Comparison of ENCODE assay signal across 20 cellular contexts in genomic region chr5:137871571-137871970, GRCh38. TPM values are rescaled to one million over a fixed set of nuclear protein-coding genes. Genes with fewer than 3 reads are reported as not detected.
DNase-seq lines count a peak whose midpoint lies in the region; FAIRE-seq and TF ChIP-seq lines count a peak whose summit lies in the region.
"Had no signal": no experiment of that assay in that cellular context is flagged by ENCODE, and none has a peak within 500 bp of the region (broad histone marks: within the 10 kb centered on the region; RNA-seq: fewer than 3 reads in every experiment).

No MANE protein-coding gene starts in this region.

- H3K4me3 ChIP-seq in neural progenitor cell (no peak overlapping the region), kidney (ENCODE audit: low read length in 2 of 2) (no peak overlapping the region)
- H3K4me3 ChIP-seq: A549 had no signal

- no peaks in the 10 kb centered on the region for H3K36me3 Mint-ChIP-seq in neural progenitor cell
- H3K36me3 Mint-ChIP-seq: CD4-positive, alpha-beta memory T cell had no signal

- H3K9me3 ChIP-seq in neural progenitor cell (ENCODE audit: low read depth) (no peaks in the 10 kb centered on the region), kidney (ENCODE audit: control insufficient read depth in 1 of 2, low read length in 2 of 2) (no peaks in the 10 kb centered on the region)
- H3K9me3 ChIP-seq: A549, BE2C had no signal

- no peak overlapping the region for H2AFZ ChIP-seq in neural progenitor cell (replicated peaks)

- H3K27ac ChIP-seq in neural progenitor cell (no peak overlapping the region), substantia nigra (ENCODE audit: low read depth, low read length, poor library complexity, severe bottlenecking) (peak overlapping the region; percentile 3), kidney (ENCODE audit: low read depth in 2 of 2, low read length in 2 of 2) (no peak overlapping the region)
- H3K27ac ChIP-seq: A549, C4-2B, HL-60 had no signal

- H3K79me2 ChIP-seq in neural progenitor cell (ENCODE audit: low read depth), result no peaks in the 10 kb centered on the region

- no peaks in the 10 kb centered on the region for H3K27me3 ChIP-seq in neural progenitor cell

- H4K20me1 ChIP-seq in neural progenitor cell (ENCODE audit: low read depth), result no peaks in the 10 kb centered on the region

- H3K36me3 ChIP-seq in neural progenitor cell, result no peaks in the 10 kb centered on the region
- H3K36me3 ChIP-seq in kidney (ENCODE audit: control insufficient read depth in 1 of 2, insufficient read depth in 2 of 2, low read length in 2 of 2), result no peaks in the 10 kb centered on the region
- H3K36me3 ChIP-seq: BE2C had no signal

- intact Hi-C loops in kidney (cut with DNase I), result no loop called here

- FAIRE-seq in GM18507 (lab: Jason Lieb, UNC) (peak; percentile 65), GM19239 (lab: Jason Lieb, UNC) (peak; percentile 45), kidney (lab: Jason Lieb, UNC) (no peak)
- FAIRE-seq: A549, G401.6, GM12891 had no signal

- H3K27me3 Mint-ChIP-seq in neural progenitor cell (ENCODE audit: insufficient read depth, low read depth), result no peaks in the 10 kb centered on the region
- H3K27me3 Mint-ChIP-seq: CD4-positive, alpha-beta memory T cell had no signal

- H3K4me1 ChIP-seq in neural progenitor cell (peaks cover 11% of the 10 kb centered on the region), kidney (ENCODE audit: control insufficient read depth in 1 of 2, insufficient read depth in 1 of 2, low read depth in 1 of 2, low read length in 2 of 2) (no peaks in the 10 kb centered on the region)
- H3K4me1 ChIP-seq: A549, BE2C had no signal

- DNase-seq in GM18507 (ENCODE audit: extremely low spot score, insufficient read length, low read depth) (no peak), GM19239 (ENCODE audit: insufficient read length, low spot score) (no peak), neural progenitor cell (ENCODE audit: low spot score) (no peak), substantia nigra (lab: John Stamatoyannopoulos, UW) (no peak), KG1 (lab: John Stamatoyannopoulos, UW) (no peak), kidney (no peak)
- no peak for DNase-seq in activated T-cell treated with anti-CD3 and anti-CD28 coated beads, Interleukin-2, amount 50 U/mL, for 1 hour
- DNase-seq: BE2C; CD4-positive, alpha-beta memory T cell; DMS79 treated with DMSO at 0.1 percent for 48 hours; EL; HCEC 1CT; HFFc6 had no signal

- H3K27ac Mint-ChIP-seq in neural progenitor cell, result peak overlapping the region; percentile 78
- H3K27ac Mint-ChIP-seq: CD4-positive, alpha-beta memory T cell; HFFc6 had no signal

- no peak overlapping the region for H3K4me3 Mint-ChIP-seq in neural progenitor cell
- H3K4me3 Mint-ChIP-seq: CD4-positive, alpha-beta memory T cell; HFFc6 had no signal

- H3K9ac ChIP-seq in neural progenitor cell (no peak overlapping the region), kidney (ENCODE audit: low read length in 2 of 2) (no peak overlapping the region)

- H3F3A ChIP-seq in neural progenitor cell (ENCODE audit: low read depth), result no peaks in the 10 kb centered on the region

- TF ChIP-seq CTCF in neural progenitor cell (IDR thresholded peaks at IDR 0.05) (no peak), kidney (IDR thresholded peaks at IDR 0.05; ENCODE audit: borderline replicate concordance, extremely low read depth, insufficient read depth) (no peak)

- H3K9me3 Mint-ChIP-seq in neural progenitor cell, result no peaks in the 10 kb centered on the region
- H3K9me3 Mint-ChIP-seq: CD4-positive, alpha-beta memory T cell; HFFc6 had no signal

- H3K4me1 Mint-ChIP-seq in neural progenitor cell, result peaks cover 33% of the 10 kb centered on the region
- H3K4me1 Mint-ChIP-seq: CD4-positive, alpha-beta memory T cell had no signal

- H3K4me2 ChIP-seq in neural progenitor cell, result no peak overlapping the region
- H3K4me2 ChIP-seq: A549 had no signal

RNA-seq across cellular contexts. Expression of gene MYOT, which starts 3.9 kb away (rescaled TPM):
- not detected in 2 replicates for total RNA-seq in neural progenitor cell (ENCODE audit: low replicate concordance)
- 0.94 TPM for total RNA-seq in kidney
- polyA plus RNA-seq in kidney (ENCODE audit: insufficient read depth, low read depth, low replicate concordance), result 2.3 TPM
- total RNA-seq: CD4-positive, alpha-beta memory T cell; H4; HFFc6 had no signal
- polyA plus RNA-seq: AG04450 had no signal

RNA-seq across cellular contexts. Expression of gene PKD2L2, which starts 17.7 kb away (rescaled TPM):
- total RNA-seq in neural progenitor cell (ENCODE audit: low replicate concordance) (not detected in 2 replicates), kidney (not detected)
- polyA plus RNA-seq in kidney (ENCODE audit: insufficient read depth, low read depth, low replicate concordance), result not detected
- total RNA-seq: CD4-positive, alpha-beta memory T cell; H4; HFFc6 had no signal
